10 cellular contexts compared by ENCODE assay signal in genomic region chr1:201702936-201703335, GRCh38.
DNase-seq lines count a peak whose midpoint lies in the region; ATAC-seq and TF ChIP-seq lines count a peak whose summit lies in the region.
"Had no signal": no experiment of that assay in that cellular context is flagged by ENCODE, and none has a peak within 500 bp of the region (broad histone marks: within the 10 kb centered on the region; RNA-seq: fewer than 3 reads in every experiment).

No MANE protein-coding gene starts in this region.

- H3K4me3 ChIP-seq in GM23338 (no peak overlapping the region), esophagus squamous epithelium (no peak overlapping the region)

- H3K27me3 ChIP-seq in GM23338 (ENCODE audit: insufficient read depth), result no peaks in the 10 kb centered on the region
- peaks cover 0 to 4% (median 0%) of the 10 kb centered on the region in 4 donors for H3K27me3 ChIP-seq in esophagus squamous epithelium
- H3K27me3 ChIP-seq: neutrophil had no signal

- H3K4me1 ChIP-seq in GM23338 (ENCODE audit: insufficient read depth), result no peaks in the 10 kb centered on the region; the same call in 1 of the 2 replicates
- peaks cover 10 to 29% (median 14%) of the 10 kb centered on the region in 3 donors for H3K4me1 ChIP-seq in esophagus squamous epithelium

- CTCF ChIA-PET in activated CD4-positive, alpha-beta T cell treated with anti-CD3 and anti-CD28 coated beads for 36 hours (lab: Charles Lee), result interaction anchor here (0.5 to 4.2 kb wide), 8 partner anchors 10 to 221 kb away, joined by 3 to 68 read pairs (median 4); no protein-coding TSS in a partner anchor

- H3K9me3 Mint-ChIP-seq in GM23338 (peaks cover 11% of the 10 kb centered on the region; the same call in 2 of the 3 replicates), endothelial cell (ENCODE audit: unreplicated experiment) (no peaks in the 10 kb centered on the region)
- peaks cover 6% of the 10 kb centered on the region for H3K9me3 Mint-ChIP-seq in activated CD4-positive, alpha-beta T cell treated with anti-CD3 and anti-CD28 coated beads for 36 hours (ENCODE audit: low read depth)

- H4K20me1 ChIP-seq in GM23338 (replicated peaks; ENCODE audit: insufficient read depth), result peaks cover 4% of the 10 kb centered on the region; the same call in 1 of the 2 replicates

- POLR2A ChIA-PET in activated CD4-positive, alpha-beta T cell treated with anti-CD3 and anti-CD28 coated beads for 36 hours (lab: Charles Lee), result no interaction called here

- WGBS in esophagus squamous epithelium, 2 donors, result 60 to 73% methylated on average over 2 of the region's 2 CpGs

- no peak overlapping the region for H3K27ac ChIP-seq in GM23338 (ENCODE audit: low read depth)
- H3K27ac ChIP-seq in esophagus squamous epithelium, result peak overlapping the region in 3 of 4 donors; percentile 48 to 73 (median 69)
- H3K27ac ChIP-seq: neutrophil had no signal

- no peak overlapping the region for H3K4me3 Mint-ChIP-seq in GM23338
- H3K4me3 Mint-ChIP-seq in activated CD4-positive, alpha-beta T cell treated with anti-CD3 and anti-CD28 coated beads for 36 hours, result no peak overlapping the region
- H3K4me3 Mint-ChIP-seq in endothelial cell (ENCODE audit: unreplicated experiment), result no peak overlapping the region
- H3K4me3 Mint-ChIP-seq: activated CD4-positive, alpha-beta T cell treated with anti-CD3 and anti-CD28 coated beads, Interleukin-2, amount 10 ng/mL, durations not matched to agents 7 days and 5 days had no signal

- H3K79me2 ChIP-seq in GM23338 (replicated peaks; ENCODE audit: insufficient read depth), result no peaks in the 10 kb centered on the region

- 0 out of 2 replicates have a peak overlapping the region, but pooled peaks have one; percentile 35 for H3K4me2 ChIP-seq in GM23338

- H3K27ac Mint-ChIP-seq in GM23338 (no peak overlapping the region), endothelial cell (ENCODE audit: unreplicated experiment) (no peak overlapping the region)
- H3K27ac Mint-ChIP-seq in activated CD4-positive, alpha-beta T cell treated with anti-CD3 and anti-CD28 coated beads for 36 hours, result no peak overlapping the region
- H3K27ac Mint-ChIP-seq: activated CD4-positive, alpha-beta T cell treated with anti-CD3 and anti-CD28 coated beads, Interleukin-2, amount 10 ng/mL, durations not matched to agents 7 days and 5 days had no signal

- no peaks in the 10 kb centered on the region; the same call in 1 of the 2 replicates for H3F3A ChIP-seq in GM23338 (replicated peaks; ENCODE audit: low read depth)

- DNase-seq in GM23338 (ENCODE audit: low spot score), result peak; percentile 80
- DNase-seq in NCI-H446 treated with DMSO at 0.1 percent for 48 hours (lab: John Stamatoyannopoulos, UW), result peak; percentile 48
- no peak for DNase-seq in esophagus squamous epithelium (lab: John Stamatoyannopoulos, UW)
- peak; percentile 48 for DNase-seq in sciatic nerve (ENCODE audit: low spot score)
- DNase-seq in activated CD4-positive, alpha-beta T cell treated with anti-CD3 and anti-CD28 coated beads for 36 hours, result no peak
- no peak for DNase-seq in endothelial cell (ENCODE audit: low spot score)
- DNase-seq: activated CD4-positive, alpha-beta T cell treated with anti-CD3 and anti-CD28 coated beads, Interleukin-2, amount 10 ng/mL, durations not matched to agents 7 days and 5 days had no signal

- peak; percentile 62 for ATAC-seq in GM23338
- peak; percentile 71 for ATAC-seq in sciatic nerve
- no peak for ATAC-seq in activated CD4-positive, alpha-beta T cell treated with anti-CD3 and anti-CD28 coated beads for 36 hours
- ATAC-seq in GM18517 (IDR thresholded peaks at IDR 0.05; ENCODE audit: unreplicated experiment), result no peak
- no peak for ATAC-seq in GM19395 (IDR thresholded peaks at IDR 0.05; ENCODE audit: unreplicated experiment)

- no peaks in the 10 kb centered on the region for H3K9me2 ChIP-seq in GM23338 (ENCODE audit: insufficient read depth)

- TF ChIP-seq CTCF in GM23338 (conservative IDR thresholded peaks at IDR 0.05; ENCODE audit: low read depth in 2 of 2) (no peak), esophagus squamous epithelium (IDR thresholded peaks at IDR 0.05) (no peak), endothelial cell (IDR thresholded peaks at IDR 0.05; ENCODE audit: unreplicated experiment) (no peak)

- H3K36me3 Mint-ChIP-seq in GM23338 (ENCODE audit: low read depth) (peaks cover 8% of the 10 kb centered on the region; the same call in 2 of the 3 replicates), endothelial cell (ENCODE audit: low read depth, unreplicated experiment) (peaks cover 13% of the 10 kb centered on the region)
- no peaks in the 10 kb centered on the region for H3K36me3 Mint-ChIP-seq in activated CD4-positive, alpha-beta T cell treated with anti-CD3 and anti-CD28 coated beads for 36 hours (ENCODE audit: low read depth)

- peaks cover 26% of the 10 kb centered on the region; the same call in 2 of the 3 replicates for H3K4me1 Mint-ChIP-seq in GM23338
- no peaks in the 10 kb centered on the region for H3K4me1 Mint-ChIP-seq in activated CD4-positive, alpha-beta T cell treated with anti-CD3 and anti-CD28 coated beads for 36 hours
- peaks cover 3% of the 10 kb centered on the region for H3K4me1 Mint-ChIP-seq in endothelial cell (ENCODE audit: unreplicated experiment)
- H3K4me1 Mint-ChIP-seq: activated CD4-positive, alpha-beta T cell treated with anti-CD3 and anti-CD28 coated beads, Interleukin-2, amount 10 ng/mL, durations not matched to agents 7 days and 5 days had no signal

- H3K36me3 ChIP-seq in GM23338 (ENCODE audit: insufficient read depth) (no peaks in the 10 kb centered on the region), esophagus squamous epithelium (no peaks in the 10 kb centered on the region)
- H3K36me3 ChIP-seq: neutrophil had no signal

- no peak for TF ChIP-seq POLR2A in esophagus squamous epithelium (IDR thresholded peaks at IDR 0.05)

- intact Hi-C loops in esophagus squamous epithelium (cut with DNase I), result no loop called here
- intact Hi-C loops in sciatic nerve (cut with DNase I), result no loop called here
- intact Hi-C loops in activated CD4-positive, alpha-beta T cell treated with anti-CD3 and anti-CD28 coated beads for 36 hours (cut with DNase I, micrococcal nuclease), result no loop called here

- peaks cover 8% of the 10 kb centered on the region for H3K27me3 Mint-ChIP-seq in GM23338 (ENCODE audit: insufficient read depth, low read depth, poor library complexity)
- H3K27me3 Mint-ChIP-seq in activated CD4-positive, alpha-beta T cell treated with anti-CD3 and anti-CD28 coated beads for 36 hours, result no peaks in the 10 kb centered on the region
- H3K27me3 Mint-ChIP-seq in endothelial cell (ENCODE audit: unreplicated experiment), result peaks cover 6% of the 10 kb centered on the region

- H3K9me3 ChIP-seq in esophagus squamous epithelium, result no peaks in the 10 kb centered on the region
- H3K9me3 ChIP-seq: neutrophil had no signal

- no peak overlapping the region for H2AFZ ChIP-seq in GM23338

TF ChIP-seq in GM23338, 12 proteins besides CTCF, POLR2A, EP300 and RAD21:
- no peak for TF ChIP-seq STAT1 (IDR thresholded peaks at IDR 0.05; ENCODE audit: unreplicated experiment)

Comparison
In these comparisons a context has a peak if more than half of its experiments do, and no peak if none do; other contexts are left out.
1. ATAC-seq: peak in GM23338 (single experiment) and sciatic nerve (single experiment); none in activated CD4-positive, alpha-beta T cell treated with anti-CD3 and anti-CD28 coated beads for 36 hours (single experiment), GM18517 (single experiment) and GM19395 (single experiment).
2. DNase-seq: peak in GM23338 (single experiment), NCI-H446 treated with DMSO at 0.1 percent for 48 hours (single experiment) and sciatic nerve (single experiment); none in esophagus squamous epithelium (single experiment), activated CD4-positive, alpha-beta T cell treated with anti-CD3 and anti-CD28 coated beads for 36 hours (single experiment) and endothelial cell (single experiment).